In the genomic region with DNA sequence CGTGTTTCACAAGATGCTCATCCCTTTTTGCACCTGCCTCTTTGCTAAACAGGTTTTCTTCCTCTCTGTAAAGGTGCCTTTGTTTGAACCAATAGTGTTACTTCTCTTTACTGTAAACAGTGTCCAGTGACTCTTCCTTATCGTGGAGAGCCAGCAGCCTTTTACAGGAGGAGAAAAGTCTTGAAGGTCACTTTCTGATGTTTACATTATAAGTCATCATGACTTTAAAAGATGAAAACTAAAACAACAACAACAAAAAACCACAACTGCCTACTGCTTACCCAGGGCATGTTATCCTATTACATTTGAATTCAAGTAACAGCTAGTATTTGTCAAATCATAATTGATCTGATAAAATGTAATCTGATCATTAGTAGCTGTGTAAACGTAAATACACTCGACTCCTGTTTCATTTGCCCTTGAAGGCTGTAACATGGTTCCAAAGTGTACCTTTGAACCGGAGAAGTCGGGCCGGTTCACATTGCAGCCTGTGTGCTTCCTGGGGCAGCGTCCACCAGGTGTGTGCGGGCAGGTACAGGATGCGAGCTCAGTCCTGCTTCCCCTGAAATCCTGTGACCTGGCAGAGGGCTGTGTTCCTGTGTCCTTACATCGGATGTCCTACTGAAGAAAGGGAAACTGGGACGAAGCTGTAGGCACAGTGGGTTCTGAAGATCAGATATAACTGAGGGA, we compare ENCODE assay signal across 13 cellular contexts.
DNase-seq lines count a peak whose midpoint lies in the region; ATAC-seq, FAIRE-seq and TF ChIP-seq lines count a peak whose summit lies in the region.
"Had no signal": no experiment of that assay in that cellular context is flagged by ENCODE, and none has a peak within 500 bp of the region (broad histone marks: within the 10 kb centered on the region; RNA-seq: fewer than 3 reads in every experiment).

No MANE protein-coding gene starts in this region.

- no peak for FAIRE-seq in frontal cortex (lab: Jason Lieb, UNC)
- FAIRE-seq: GM12891 had no signal

- H3K27me3 ChIP-seq in GM23338 (ENCODE audit: insufficient read depth) (no peaks in the 10 kb centered on the region), body of pancreas (no peaks in the 10 kb centered on the region), skeletal muscle satellite cell (ENCODE audit: control insufficient read depth, insufficient read depth, low read length) (no peaks in the 10 kb centered on the region)

- no peak for TF ChIP-seq CTCF in GM23338 (conservative IDR thresholded peaks at IDR 0.05; ENCODE audit: low read depth in 2 of 2)
- no peak for TF ChIP-seq CTCF in body of pancreas (IDR thresholded peaks at IDR 0.05)

- no peak overlapping the region for H3K4me2 ChIP-seq in GM23338
- peak overlapping the region; percentile 50 for H3K4me2 ChIP-seq in skeletal muscle satellite cell (ENCODE audit: low read length)

- H3F3A ChIP-seq in GM23338 (replicated peaks; ENCODE audit: low read depth): no peaks in the 10 kb centered on the region

- H3K4me1 Mint-ChIP-seq in GM23338: peaks cover 39% of the 10 kb centered on the region
- H3K4me1 Mint-ChIP-seq in activated CD4-positive, alpha-beta memory T cell treated with anti-CD3 and anti-CD28 coated beads for 36 hours (ENCODE audit: low read depth): peaks cover 4% of the 10 kb centered on the region

- 0 out of 2 replicates have a peak overlapping the region, but pooled peaks have one; percentile 1 for H3K27ac ChIP-seq in GM23338 (ENCODE audit: low read depth)
- H3K27ac ChIP-seq in body of pancreas: no peak overlapping the region

- peak overlapping the region; percentile 28; the same call in 1 of the 2 replicates for H3K27ac Mint-ChIP-seq in GM23338
- H3K27ac Mint-ChIP-seq in activated CD4-positive, alpha-beta memory T cell treated with anti-CD3 and anti-CD28 coated beads for 36 hours: no peak overlapping the region
- H3K27ac Mint-ChIP-seq: activated naive CD8-positive, alpha-beta T cell treated with anti-CD3 and anti-CD28 coated beads, Interleukin-2, amount 10 ng/mL, durations not matched to agents 7 days and 5 days; stimulated activated naive CD8-positive, alpha-beta T cell treated with anti-CD3 and anti-CD28 coated beads, Interleukin-15, Interleukin-2, amounts not matched to agents 100 ng/mL and 50 ng/mL, for 24 hours; T-helper 17 cell had no signal

- ATAC-seq in GM23338: peak; percentile 35; the same call in 1 of the 3 replicates
- no peak for ATAC-seq in body of pancreas
- no peak for ATAC-seq in HG03280 (IDR thresholded peaks at IDR 0.05; ENCODE audit: unreplicated experiment)
- ATAC-seq: T-helper 17 cell had no signal

- DNase-seq in GM23338 (ENCODE audit: low spot score) (no peak), NCI-H2171 treated with DMSO at 0.1 percent for 48 hours (lab: John Stamatoyannopoulos, UW) (peak; percentile 82), body of pancreas (peak in 3 of 4 donors; percentile 16 to 45 (median 35)), cerebellar nuclear complex (lab: John Stamatoyannopoulos, UW) (no peak), frontal cortex (ENCODE audit: low spot score in 2 of 2) (no peak)
- no peak for DNase-seq in activated CD4-positive, alpha-beta memory T cell treated with anti-CD3 and anti-CD28 coated beads for 36 hours
- DNase-seq: activated naive CD8-positive, alpha-beta T cell treated with anti-CD3 and anti-CD28 coated beads, Interleukin-2, amount 10 ng/mL, durations not matched to agents 7 days and 5 days; NCI-H524 treated with DMSO at 0.1 percent for 48 hours; T-helper 17 cell had no signal

- no peak for TF ChIP-seq POLR2A in body of pancreas (IDR thresholded peaks at IDR 0.05)

- H3K9me3 ChIP-seq in body of pancreas: no peaks in the 10 kb centered on the region
- no peaks in the 10 kb centered on the region for H3K9me3 ChIP-seq in skeletal muscle satellite cell (replicated peaks; ENCODE audit: low read length)

- no peaks in the 10 kb centered on the region for H3K27me3 Mint-ChIP-seq in GM23338 (ENCODE audit: insufficient read depth, low read depth, poor library complexity)
- H3K27me3 Mint-ChIP-seq in activated CD4-positive, alpha-beta memory T cell treated with anti-CD3 and anti-CD28 coated beads for 36 hours: no peaks in the 10 kb centered on the region
- H3K27me3 Mint-ChIP-seq: stimulated activated naive CD8-positive, alpha-beta T cell treated with anti-CD3 and anti-CD28 coated beads, Interleukin-15, Interleukin-2, amounts not matched to agents 100 ng/mL and 50 ng/mL, for 24 hours; T-helper 17 cell had no signal

- H3K4me1 ChIP-seq in GM23338 (ENCODE audit: insufficient read depth): peaks cover 13% of the 10 kb centered on the region
- peaks cover 8% of the 10 kb centered on the region for H3K4me1 ChIP-seq in body of pancreas
- peaks cover 17% of the 10 kb centered on the region for H3K4me1 ChIP-seq in skeletal muscle satellite cell (ENCODE audit: control insufficient read depth, insufficient read depth, low read length)

- 10 to 18% methylated on average over 12 of the region's 12 CpGs for WGBS in body of pancreas, 2 donors

- peaks cover 70% of the 10 kb centered on the region for H3K79me2 ChIP-seq in GM23338 (replicated peaks; ENCODE audit: insufficient read depth)

- POLR2A ChIA-PET in activated CD4-positive, alpha-beta memory T cell treated with anti-CD3 and anti-CD28 coated beads for 36 hours (lab: Charles Lee): no interaction called here

- H3K9ac ChIP-seq in skeletal muscle satellite cell (ENCODE audit: low read depth, low read length): no peak overlapping the region

- CTCF ChIA-PET in activated CD4-positive, alpha-beta memory T cell treated with anti-CD3 and anti-CD28 coated beads for 36 hours (lab: Charles Lee): interaction anchor here (1.1 kb wide), 1 partner anchor 34 kb away, joined by 3 read pairs; no protein-coding TSS in a partner anchor

- H3K36me3 ChIP-seq in GM23338 (ENCODE audit: insufficient read depth) (no peaks in the 10 kb centered on the region), body of pancreas (replicated peaks in 1 of 2; ENCODE audit: insufficient read depth in 1 of 2, low read depth in 2 of 2) (no peaks in the 10 kb centered on the region), skeletal muscle satellite cell (ENCODE audit: insufficient read depth, low read length) (peaks cover 13% of the 10 kb centered on the region)

- H3K9me2 ChIP-seq in GM23338 (ENCODE audit: insufficient read depth): peaks cover 4% of the 10 kb centered on the region; the same call in 1 of the 2 replicates

- H4K20me1 ChIP-seq in GM23338 (replicated peaks; ENCODE audit: insufficient read depth): peaks cover 6% of the 10 kb centered on the region; the same call in 1 of the 2 replicates

- H3K9me3 Mint-ChIP-seq in GM23338: no peaks in the 10 kb centered on the region; the same call in 1 of the 3 replicates
- H3K9me3 Mint-ChIP-seq in activated CD4-positive, alpha-beta memory T cell treated with anti-CD3 and anti-CD28 coated beads for 36 hours: no peaks in the 10 kb centered on the region
- H3K9me3 Mint-ChIP-seq: activated naive CD8-positive, alpha-beta T cell treated with anti-CD3 and anti-CD28 coated beads, Interleukin-2, amount 10 ng/mL, durations not matched to agents 7 days and 5 days; stimulated activated naive CD8-positive, alpha-beta T cell treated with anti-CD3 and anti-CD28 coated beads, Interleukin-15, Interleukin-2, amounts not matched to agents 100 ng/mL and 50 ng/mL, for 24 hours had no signal

- H2AFZ ChIP-seq in GM23338: no peak overlapping the region

- peaks cover 4% of the 10 kb centered on the region; the same call in 1 of the 3 replicates for H3K36me3 Mint-ChIP-seq in GM23338 (ENCODE audit: low read depth)
- H3K36me3 Mint-ChIP-seq in activated CD4-positive, alpha-beta memory T cell treated with anti-CD3 and anti-CD28 coated beads for 36 hours: no peaks in the 10 kb centered on the region
- H3K36me3 Mint-ChIP-seq: activated naive CD8-positive, alpha-beta T cell treated with anti-CD3 and anti-CD28 coated beads, Interleukin-2, amount 10 ng/mL, durations not matched to agents 7 days and 5 days had no signal

- intact Hi-C loops in body of pancreas (cut with DNase I): no loop called here
- intact Hi-C loops in activated CD4-positive, alpha-beta memory T cell treated with anti-CD3 and anti-CD28 coated beads for 36 hours (cut with micrococcal nuclease): no loop called here

- H3K4me3 ChIP-seq in GM23338: no peak overlapping the region
- H3K4me3 ChIP-seq in body of pancreas: no peak overlapping the region
- H3K4me3 ChIP-seq in skeletal muscle satellite cell (ENCODE audit: low read length): no peak overlapping the region

- H3K4me3 Mint-ChIP-seq in GM23338: no peak overlapping the region
- no peak overlapping the region for H3K4me3 Mint-ChIP-seq in activated CD4-positive, alpha-beta memory T cell treated with anti-CD3 and anti-CD28 coated beads for 36 hours
- H3K4me3 Mint-ChIP-seq: activated naive CD8-positive, alpha-beta T cell treated with anti-CD3 and anti-CD28 coated beads, Interleukin-2, amount 10 ng/mL, durations not matched to agents 7 days and 5 days; stimulated activated naive CD8-positive, alpha-beta T cell treated with anti-CD3 and anti-CD28 coated beads, Interleukin-15, Interleukin-2, amounts not matched to agents 100 ng/mL and 50 ng/mL, for 24 hours; T-helper 17 cell had no signal

TF ChIP-seq in GM23338, 12 proteins besides CTCF, POLR2A, EP300 and RAD21 (continues in another document):
- TF ChIP-seq REST (IDR thresholded peaks at IDR 0.05; ENCODE audit: unreplicated experiment) (no peak), EZH2 (IDR thresholded peaks at IDR 0.05; ENCODE audit: low read depth, unreplicated experiment) (no peak), POLR2AphosphoS5 (IDR thresholded peaks at IDR 0.05; ENCODE audit: low read depth) (no peak)

Comparison
In these comparisons a context has a peak if more than half of its experiments do, and no peak if none do; other contexts are left out.
1. DNase-seq: peak in NCI-H2171 treated with DMSO at 0.1 percent for 48 hours (single experiment) and body of pancreas (3 of 4); none in GM23338 (single experiment), cerebellar nuclear complex (0 of 2), frontal cortex (0 of 2) and activated CD4-positive, alpha-beta memory T cell treated with anti-CD3 and anti-CD28 coated beads for 36 hours (single experiment).